Comparison of ENCODE assay signal across 2 cellular contexts in the genomic region with DNA sequence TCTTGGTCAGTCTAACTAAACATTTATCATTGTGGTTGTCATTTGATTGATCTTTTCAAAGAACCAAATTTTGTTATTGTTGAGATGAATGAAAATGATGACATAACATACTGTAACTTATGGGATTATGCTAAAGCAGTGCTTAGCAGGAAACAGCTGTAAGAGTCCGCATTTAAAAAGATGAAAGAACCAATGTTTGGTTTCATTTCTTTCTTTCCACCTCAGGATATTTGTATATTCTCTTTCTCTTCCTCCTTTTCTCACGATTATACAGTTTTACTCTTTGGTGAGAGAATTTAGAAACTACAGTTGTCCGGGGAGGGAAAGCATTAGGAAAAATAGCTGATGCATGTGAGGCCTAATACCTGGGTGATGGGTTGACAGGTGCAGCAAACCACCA.
TF ChIP-seq lines count a peak whose summit lies in the region.

No MANE protein-coding gene starts in this region.

TF ChIP-seq in GM23338, 12 proteins besides CTCF, POLR2A, EP300 and RAD21 (continues in another document):
- TF ChIP-seq, protein P1, sequence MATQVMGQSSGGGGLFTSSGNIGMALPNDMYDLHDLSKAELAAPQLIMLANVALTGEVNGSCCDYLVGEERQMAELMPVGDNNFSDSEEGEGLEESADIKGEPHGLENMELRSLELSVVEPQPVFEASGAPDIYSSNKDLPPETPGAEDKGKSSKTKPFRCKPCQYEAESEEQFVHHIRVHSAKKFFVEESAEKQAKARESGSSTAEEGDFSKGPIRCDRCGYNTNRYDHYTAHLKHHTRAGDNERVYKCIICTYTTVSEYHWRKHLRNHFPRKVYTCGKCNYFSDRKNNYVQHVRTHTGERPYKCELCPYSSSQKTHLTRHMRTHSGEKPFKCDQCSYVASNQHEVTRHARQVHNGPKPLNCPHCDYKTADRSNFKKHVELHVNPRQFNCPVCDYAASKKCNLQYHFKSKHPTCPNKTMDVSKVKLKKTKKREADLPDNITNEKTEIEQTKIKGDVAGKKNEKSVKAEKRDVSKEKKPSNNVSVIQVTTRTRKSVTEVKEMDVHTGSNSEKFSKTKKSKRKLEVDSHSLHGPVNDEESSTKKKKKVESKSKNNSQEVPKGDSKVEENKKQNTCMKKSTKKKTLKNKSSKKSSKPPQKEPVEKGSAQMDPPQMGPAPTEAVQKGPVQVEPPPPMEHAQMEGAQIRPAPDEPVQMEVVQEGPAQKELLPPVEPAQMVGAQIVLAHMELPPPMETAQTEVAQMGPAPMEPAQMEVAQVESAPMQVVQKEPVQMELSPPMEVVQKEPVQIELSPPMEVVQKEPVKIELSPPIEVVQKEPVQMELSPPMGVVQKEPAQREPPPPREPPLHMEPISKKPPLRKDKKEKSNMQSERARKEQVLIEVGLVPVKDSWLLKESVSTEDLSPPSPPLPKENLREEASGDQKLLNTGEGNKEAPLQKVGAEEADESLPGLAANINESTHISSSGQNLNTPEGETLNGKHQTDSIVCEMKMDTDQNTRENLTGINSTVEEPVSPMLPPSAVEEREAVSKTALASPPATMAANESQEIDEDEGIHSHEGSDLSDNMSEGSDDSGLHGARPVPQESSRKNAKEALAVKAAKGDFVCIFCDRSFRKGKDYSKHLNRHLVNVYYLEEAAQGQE (IDR thresholded peaks at IDR 0.05; ENCODE audit: unreplicated experiment) = no peak
- TF ChIP-seq STAT1 (IDR thresholded peaks at IDR 0.05; ENCODE audit: unreplicated experiment) (no peak), CREB1 (CRISPR knock-in tag; IDR thresholded peaks at IDR 0.05; ENCODE audit: low read depth) (no peak), ZNF331 (CRISPR knock-in tag; IDR thresholded peaks at IDR 0.05; ENCODE audit: low read depth) (no peak), EZH2phosphoT487 (IDR thresholded peaks at IDR 0.05; ENCODE audit: unreplicated experiment) (no peak), NANOG (IDR thresholded peaks at IDR 0.05; ENCODE audit: borderline replicate concordance) (no peak), ZNF114 (CRISPR knock-in tag; IDR thresholded peaks at IDR 0.05) (no peak), POLR2AphosphoS5 (IDR thresholded peaks at IDR 0.05; ENCODE audit: low read depth) (no peak), JUNB (IDR thresholded peaks at IDR 0.05; ENCODE audit: unreplicated experiment) (no peak)
- TF ChIP-seq, protein P2, sequence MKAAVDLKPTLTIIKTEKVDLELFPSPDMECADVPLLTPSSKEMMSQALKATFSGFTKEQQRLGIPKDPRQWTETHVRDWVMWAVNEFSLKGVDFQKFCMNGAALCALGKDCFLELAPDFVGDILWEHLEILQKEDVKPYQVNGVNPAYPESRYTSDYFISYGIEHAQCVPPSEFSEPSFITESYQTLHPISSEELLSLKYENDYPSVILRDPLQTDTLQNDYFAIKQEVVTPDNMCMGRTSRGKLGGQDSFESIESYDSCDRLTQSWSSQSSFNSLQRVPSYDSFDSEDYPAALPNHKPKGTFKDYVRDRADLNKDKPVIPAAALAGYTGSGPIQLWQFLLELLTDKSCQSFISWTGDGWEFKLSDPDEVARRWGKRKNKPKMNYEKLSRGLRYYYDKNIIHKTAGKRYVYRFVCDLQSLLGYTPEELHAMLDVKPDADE (IDR thresholded peaks at IDR 0.05) = no peak

TF ChIP-seq in HEK293T, 16 proteins besides CTCF, POLR2A, EP300 and RAD21 (continued from another document):
- TF ChIP-seq L3MBTL2 (conservative IDR thresholded peaks at IDR 0.05) = no peak
- no peak for TF ChIP-seq FOXA1 (IDR thresholded peaks at IDR 0.05)
- TF ChIP-seq SUZ12 (IDR thresholded peaks at IDR 0.05) = no peak
